In genomic region chr12:7188557-7189397, GRCh38 we compare ENCODE assay signal across 7 cellular contexts. TPM values are rescaled to one million over a fixed set of nuclear protein-coding genes. Genes with fewer than 3 reads are reported as not detected.
DNase-seq lines count a peak whose midpoint lies in the region; ATAC-seq and TF ChIP-seq lines count a peak whose summit lies in the region.

No MANE protein-coding gene starts in this region.

- WGBS in spleen, 5 donors, result 1 to 3% (median 2%) methylated on average over 21 of the region's 21 CpGs

- ATAC-seq in GM18502 (IDR thresholded peaks at IDR 0.05; ENCODE audit: poor library complexity, unreplicated experiment) (peak; percentile 36), HG02943 (IDR thresholded peaks at IDR 0.05; ENCODE audit: low read depth, unreplicated experiment) (peak; percentile 26)

- TF ChIP-seq POLR2A in spleen (IDR thresholded peaks at IDR 0.05), result no peak

- peaks cover 0 to 23% (median 5%) of the 10 kb centered on the region in 6 donors for H3K36me3 ChIP-seq in spleen

- TF ChIP-seq CTCF in WI38 (IDR thresholded peaks at IDR 0.05; ENCODE audit: low read depth, low read length), result peak; percentile 57
- TF ChIP-seq CTCF in spleen (IDR thresholded peaks at IDR 0.05 in 8 of 11, conservative IDR thresholded peaks at IDR 0.05 in 3 of 11), result peak; percentile 43 to 79 (median 58)

- H3K4me1 ChIP-seq in spleen, result peaks cover 16 to 46% (median 29%) of the 10 kb centered on the region in 6 donors

- intact Hi-C loops in spleen (cut with DNase I; ENCODE audit: low total_unique reads), result no loop called here

- H3K9me3 ChIP-seq in spleen, result no peaks in the 10 kb centered on the region

- DNase-seq in NCI-H2107 treated with DMSO at 0.1 percent for 48 hours (lab: John Stamatoyannopoulos, UW; ENCODE audit: unreplicated experiment) (peak; percentile 63), iris pigment epithelial cell (ENCODE audit: low read depth) (peak; percentile 66), spleen (peak; percentile 92)
- peak; percentile 45 for DNase-seq in central memory CD4-positive, alpha-beta T cell

- peak overlapping the region; percentile 80 to 95 (median 91) for H3K27ac ChIP-seq in spleen

- H3K4me3 ChIP-seq in WI38 (ENCODE audit: low read depth, low read length) (peak overlapping the region; percentile 82), spleen (peak overlapping the region; percentile 60 to 92 (median 80))

- H3K27me3 ChIP-seq in spleen (replicated peaks in 1 of 7), result no peaks in the 10 kb centered on the region

RNA-seq across cellular contexts. Expression of gene PEX5, which starts 0.7 kb away (rescaled TPM):
- total RNA-seq in spleen, result 10 to 100 TPM; 16.9 to 35.8 (median 25.5) TPM
- polyA plus RNA-seq in spleen, result 10 to 100 TPM; 13.4 to 19.3 (median 14.4) TPM

RNA-seq across cellular contexts. Expression of gene CLSTN3, which starts 58.6 kb away (rescaled TPM):
- total RNA-seq in spleen, result 100 to 1,000 TPM in 2 of 7 donors, 10 to 100 TPM in 5; 40.1 to 131 (median 87.9) TPM
- 10 to 100 TPM; 15.0 to 21.5 (median 18.7) TPM for polyA plus RNA-seq in spleen

Comparison
In these comparisons a context has a peak if more than half of its experiments do, and no peak if none do; other contexts are left out.
1. Peak in every context shown above with its lines: DNase-seq, ATAC-seq, H3K4me3 ChIP-seq and H3K27ac ChIP-seq.